In the genomic region with DNA sequence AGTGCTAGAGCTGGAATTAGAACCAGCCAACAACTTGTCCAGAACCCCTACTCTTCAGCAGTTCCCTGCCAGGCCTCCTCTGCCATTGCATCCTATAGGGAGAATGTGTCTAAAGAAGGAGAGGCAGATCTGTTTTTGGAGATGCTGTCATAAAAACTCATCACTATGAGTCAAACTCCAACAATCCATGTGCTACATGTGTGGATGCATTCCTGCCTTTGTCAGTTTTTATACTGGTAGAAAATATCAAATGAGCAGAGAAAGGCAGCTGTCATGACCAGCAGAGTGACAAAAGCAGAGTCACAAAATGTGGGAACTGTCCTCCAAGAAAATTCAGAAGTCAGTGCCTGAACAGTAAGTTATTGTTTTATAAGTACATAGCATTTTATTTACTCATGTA, we compare ENCODE assay signal across 1 cellular context.
A peak's percentile ranks its signal among the peaks of the same experiment; 100 is the strongest.
TF ChIP-seq lines count a peak whose summit lies in the region.

No MANE protein-coding gene starts in this region.

TF ChIP-seq in SK-N-SH, 30 proteins besides CTCF, POLR2A, EP300 and RAD21 (continued from another document):
- TF ChIP-seq, protein P1, sequence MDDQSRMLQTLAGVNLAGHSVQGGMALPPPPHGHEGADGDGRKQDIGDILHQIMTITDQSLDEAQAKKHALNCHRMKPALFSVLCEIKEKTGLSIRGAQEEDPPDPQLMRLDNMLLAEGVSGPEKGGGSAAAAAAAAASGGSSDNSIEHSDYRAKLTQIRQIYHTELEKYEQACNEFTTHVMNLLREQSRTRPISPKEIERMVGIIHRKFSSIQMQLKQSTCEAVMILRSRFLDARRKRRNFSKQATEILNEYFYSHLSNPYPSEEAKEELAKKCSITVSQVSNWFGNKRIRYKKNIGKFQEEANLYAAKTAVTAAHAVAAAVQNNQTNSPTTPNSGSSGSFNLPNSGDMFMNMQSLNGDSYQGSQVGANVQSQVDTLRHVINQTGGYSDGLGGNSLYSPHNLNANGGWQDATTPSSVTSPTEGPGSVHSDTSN (IDR thresholded peaks at IDR 0.05): peak; percentile 60
- TF ChIP-seq, protein P2, sequence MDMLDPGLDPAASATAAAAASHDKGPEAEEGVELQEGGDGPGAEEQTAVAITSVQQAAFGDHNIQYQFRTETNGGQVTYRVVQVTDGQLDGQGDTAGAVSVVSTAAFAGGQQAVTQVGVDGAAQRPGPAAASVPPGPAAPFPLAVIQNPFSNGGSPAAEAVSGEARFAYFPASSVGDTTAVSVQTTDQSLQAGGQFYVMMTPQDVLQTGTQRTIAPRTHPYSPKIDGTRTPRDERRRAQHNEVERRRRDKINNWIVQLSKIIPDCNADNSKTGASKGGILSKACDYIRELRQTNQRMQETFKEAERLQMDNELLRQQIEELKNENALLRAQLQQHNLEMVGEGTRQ (IDR thresholded peaks at IDR 0.05; ENCODE audit: borderline replicate concordance, low read depth, low read length): no peak
- TF ChIP-seq TCF12 (IDR thresholded peaks at IDR 0.05): peak; percentile 56
- no peak for TF ChIP-seq RFX5 (IDR thresholded peaks at IDR 0.05; ENCODE audit: low read length)
- TF ChIP-seq, protein P3, sequence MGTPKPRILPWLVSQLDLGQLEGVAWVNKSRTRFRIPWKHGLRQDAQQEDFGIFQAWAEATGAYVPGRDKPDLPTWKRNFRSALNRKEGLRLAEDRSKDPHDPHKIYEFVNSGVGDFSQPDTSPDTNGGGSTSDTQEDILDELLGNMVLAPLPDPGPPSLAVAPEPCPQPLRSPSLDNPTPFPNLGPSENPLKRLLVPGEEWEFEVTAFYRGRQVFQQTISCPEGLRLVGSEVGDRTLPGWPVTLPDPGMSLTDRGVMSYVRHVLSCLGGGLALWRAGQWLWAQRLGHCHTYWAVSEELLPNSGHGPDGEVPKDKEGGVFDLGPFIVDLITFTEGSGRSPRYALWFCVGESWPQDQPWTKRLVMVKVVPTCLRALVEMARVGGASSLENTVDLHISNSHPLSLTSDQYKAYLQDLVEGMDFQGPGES (IDR thresholded peaks at IDR 0.05; ENCODE audit: low read depth, low read length): no peak
- peak; percentile 37; the same call in 1 of the 2 replicates for TF ChIP-seq JUND (IDR thresholded peaks at IDR 0.05)
- TF ChIP-seq MEF2A (IDR thresholded peaks at IDR 0.05; ENCODE audit: borderline replicate concordance, low read depth): no peak
- TF ChIP-seq FOXM1 (IDR thresholded peaks at IDR 0.05; ENCODE audit: low read depth): no peak
- 0 out of 2 replicates have a peak, but pooled peaks have one; percentile 27 for TF ChIP-seq TEAD4 (IDR thresholded peaks at IDR 0.05; ENCODE audit: borderline replicate concordance, insufficient read depth)
- no peak for TF ChIP-seq CHD2 (IDR thresholded peaks at IDR 0.05; ENCODE audit: low read length, partially characterized antibody)
- TF ChIP-seq, protein P4, sequence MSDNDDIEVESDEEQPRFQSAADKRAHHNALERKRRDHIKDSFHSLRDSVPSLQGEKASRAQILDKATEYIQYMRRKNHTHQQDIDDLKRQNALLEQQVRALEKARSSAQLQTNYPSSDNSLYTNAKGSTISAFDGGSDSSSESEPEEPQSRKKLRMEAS (IDR thresholded peaks at IDR 0.05; ENCODE audit: low read depth): no peak
